Comparison of ENCODE assay signal across 11 cellular contexts in genomic region chrX:65689377-65689776, GRCh38. TPM values are rescaled to one million over a fixed set of nuclear protein-coding genes. Genes with fewer than 3 reads are reported as not detected.
DNase-seq lines count a peak whose midpoint lies in the region; ATAC-seq, FAIRE-seq and TF ChIP-seq lines count a peak whose summit lies in the region.
"Had no signal": no experiment of that assay in that cellular context is flagged by ENCODE, and none has a peak within 500 bp of the region (broad histone marks: within the 10 kb centered on the region; RNA-seq: fewer than 3 reads in every experiment).

No MANE protein-coding gene starts in this region.

- intact Hi-C loops in gastrocnemius medialis (cut with DNase I; ENCODE audit: low total_unique reads) = no loop called here

- H3K9me2 ChIP-seq in GM23248 (ENCODE audit: insufficient read depth) = no peaks in the 10 kb centered on the region

- H3K36me3 ChIP-seq in GM23248 (ENCODE audit: low read depth) (no peaks in the 10 kb centered on the region), gastrocnemius medialis (no peaks in the 10 kb centered on the region)

- TF ChIP-seq POLR2A in gastrocnemius medialis (IDR thresholded peaks at IDR 0.05) = no peak

- H3F3A ChIP-seq in GM23248 (ENCODE audit: insufficient read depth) = peaks cover 40% of the 10 kb centered on the region

- peaks cover 100% of the 10 kb centered on the region for H3K79me2 ChIP-seq in GM23248 (ENCODE audit: insufficient read depth)

- in situ Hi-C loops in GM23248 (cut with MboI) (no loop called here), gastrocnemius medialis (cut with MboI; ENCODE audit: low sequenced_read_pairs in 4 of 4) (loop anchor here in 1 of 4 donors (25.0 kb wide), 1 partner anchor 102 kb away; no protein-coding TSS in a partner anchor)

- H3K27me3 ChIP-seq in GM23248 (replicated peaks; ENCODE audit: insufficient read depth) (no peaks in the 10 kb centered on the region), gastrocnemius medialis (no peaks in the 10 kb centered on the region)

- H2AFZ ChIP-seq in GM23248 = no peak overlapping the region

- no peak for TF ChIP-seq CTCF in epithelial cell of esophagus (IDR thresholded peaks at IDR 0.05; ENCODE audit: insufficient read depth, low read depth, low read length, missing control alignments)
- no peak for TF ChIP-seq CTCF in gastrocnemius medialis (IDR thresholded peaks at IDR 0.05 in 4 of 5, conservative IDR thresholded peaks at IDR 0.05 in 1 of 5)

- peaks cover 4% of the 10 kb centered on the region; the same call in 1 of the 2 replicates for H4K20me1 ChIP-seq in GM23248 (ENCODE audit: insufficient read depth)

- H3K4me3 ChIP-seq in GM23248 (no peak overlapping the region), epithelial cell of esophagus (ENCODE audit: low read length) (no peak overlapping the region), gastrocnemius medialis (no peak overlapping the region)

- WGBS in GM23248 (ENCODE audit: low coverage in 1 of 2, low lambda C conversion rate in 2 of 2, missing lambda C conversion rate in 2 of 2), 2 experiments = 67 to 100% methylated on average over 1 to 2 of the region's 2 CpGs

- H3K4me1 ChIP-seq in GM23248 (ENCODE audit: insufficient read depth) (peaks cover 75% of the 10 kb centered on the region), gastrocnemius medialis (peaks cover 16 to 53% of the 10 kb centered on the region in 2 donors)

- FAIRE-seq in RCC 7860 (lab: Jason Lieb, UNC) = peak; percentile 10

- H3K27ac ChIP-seq in GM23248 (peak overlapping the region; percentile 96), gastrocnemius medialis (peak overlapping the region; percentile 69 to 81 (median 73))

- H3K9me3 ChIP-seq in GM23248 (ENCODE audit: low read depth) (no peaks in the 10 kb centered on the region), gastrocnemius medialis (no peaks in the 10 kb centered on the region)

- ATAC-seq in gastrocnemius medialis = peak in 1 of 2 donors; percentile 52

- H3K4me2 ChIP-seq in GM23248 (ENCODE audit: unreplicated experiment) = peak overlapping the region; percentile 53

- DNase-seq in GM23248 (no peak), RCC 7860 (ENCODE audit: low spot score) (peak; percentile 49), epithelial cell of esophagus (ENCODE audit: low read depth) (peak; percentile 45), gastrocnemius medialis (no peak), HCEC 1CT (no peak), NCI-H1417 treated with DMSO at 0.1 percent for 48 hours (lab: John Stamatoyannopoulos, UW) (no peak)
- no peak for DNase-seq in stimulated activated CD4-positive, alpha-beta T cell treated with anti-CD3 and anti-CD28 coated beads, Interleukin-4, amount 100 ng/mL, for 4 hours
- DNase-seq in activated effector memory CD4-positive, alpha-beta T cell treated with Interleukin-2 at 50 U/mL for 16 hours = no peak
- DNase-seq: activated T-cell treated with anti-CD3 and anti-CD28 coated beads, Interleukin-2, amount 50 U/mL, for 4 hours; NCI-H524; nucleus accumbens had no signal

- H3K9ac ChIP-seq in GM23248 = no peak overlapping the region

RNA-seq across cellular contexts. Expression of gene MSN, which starts 21.9 kb away (rescaled TPM):
- 281 and 286 TPM in 2 replicates for total RNA-seq in GM23248 (2014; rRNA removed; shearing (Covaris generic))
- polyA plus RNA-seq in GM23248 (2016; fragmentation: Nextera tagmentation; extraction: Ambion mirVana) = 268 and 285 TPM in 2 replicates
- 10 to 100 TPM; 39.1 to 69.6 (median 59.6) TPM for total RNA-seq in gastrocnemius medialis

Comparison
In these comparisons a context has a peak if more than half of its experiments do, and no peak if none do; other contexts are left out.
1. DNase-seq: peak in RCC 7860 (single experiment) and epithelial cell of esophagus (single experiment); none in GM23248 (single experiment), gastrocnemius medialis (0 of 2), HCEC 1CT (single experiment), stimulated activated CD4-positive, alpha-beta T cell treated with anti-CD3 and anti-CD28 coated beads, Interleukin-4, amount 100 ng/mL, for 4 hours (0 of 2), NCI-H1417 treated with DMSO at 0.1 percent for 48 hours (single experiment) and activated effector memory CD4-positive, alpha-beta T cell treated with Interleukin-2 at 50 U/mL for 16 hours (single experiment).